ENCODE assay signal across 8 cellular contexts in genomic region chr15:34987182-34987488, GRCh38. TPM values are rescaled to one million over a fixed set of nuclear protein-coding genes. Genes with fewer than 3 reads are reported as not detected.
DNase-seq lines count a peak whose midpoint lies in the region; ATAC-seq and TF ChIP-seq lines count a peak whose summit lies in the region.

No MANE protein-coding gene starts in this region.

- H3K4me3 ChIP-seq in dorsolateral prefrontal cortex (peak overlapping the region; percentile 70 to 100 (median 93)), neural cell (ENCODE audit: low read length) (peak overlapping the region; percentile 73)

- no peaks in the 10 kb centered on the region for H3K9me2 ChIP-seq in neural cell (ENCODE audit: insufficient read depth, low read length)

- TF ChIP-seq EP300 in neural cell (conservative IDR thresholded peaks at IDR 0.05; ENCODE audit: poor library complexity, severe bottlenecking): no peak

- H3K4me1 Mint-ChIP-seq in CD4-positive, alpha-beta T cell (ENCODE audit: low read depth): peaks cover 55% of the 10 kb centered on the region

- H3K27me3 Mint-ChIP-seq in CD4-positive, alpha-beta T cell: no peaks in the 10 kb centered on the region

- H3K9ac ChIP-seq in neural cell (ENCODE audit: low read length): peak overlapping the region; percentile 91

- no peak for ATAC-seq in CD4-positive, alpha-beta T cell (ENCODE audit: poor library complexity)
- no peak for ATAC-seq in GM21723 (IDR thresholded peaks at IDR 0.05; ENCODE audit: unreplicated experiment)

- CTCF ChIA-PET in CD4-positive, alpha-beta T cell (lab: Charles Lee): interaction anchor here (5.8 kb wide), 1 partner anchor 18 kb away, joined by 60 read pairs; the partner anchor contains the start of gene AQR

- intact Hi-C loops in CD4-positive, alpha-beta T cell (cut with DNase I, micrococcal nuclease): loop anchor here in 1 of 2 experiments (5.0 kb wide), 5 partner anchors 560 to 950 kb away; partner anchors contain the start of genes AVEN, DPH6, EMC7 and NOP10
- intact Hi-C loops in dorsolateral prefrontal cortex (cut with DNase I): loop anchor here in 1 of 2 donors (10.0 kb wide), 1 partner anchor 762 kb away; the partner anchor contains the start of gene EMC4

- no peaks in the 10 kb centered on the region for H3K9me3 Mint-ChIP-seq in CD4-positive, alpha-beta T cell

- no peak for TF ChIP-seq RAD21 in neural cell (conservative IDR thresholded peaks at IDR 0.05)

- no peaks in the 10 kb centered on the region for H3F3A ChIP-seq in neural cell (ENCODE audit: insufficient read depth, low read length, poor library complexity, severe bottlenecking)

- H4K20me1 ChIP-seq in neural cell (ENCODE audit: insufficient read depth): no peaks in the 10 kb centered on the region

- peak overlapping the region; percentile 98 for H3K27ac Mint-ChIP-seq in CD4-positive, alpha-beta T cell

- H3K4me2 ChIP-seq in neural cell (ENCODE audit: low read length): peak overlapping the region; percentile 61

- H3K36me3 Mint-ChIP-seq in CD4-positive, alpha-beta T cell (ENCODE audit: low read depth): peaks cover 51% of the 10 kb centered on the region

- TF ChIP-seq CTCF in CD4-positive, alpha-beta T cell (IDR thresholded peaks at IDR 0.05): no peak
- TF ChIP-seq CTCF in dorsolateral prefrontal cortex (IDR thresholded peaks at IDR 0.05 in 54 of 56, conservative IDR thresholded peaks at IDR 0.05 in 2 of 56; ENCODE audit: low read depth in 1 of 56, partially characterized antibody in 56 of 56): no peak
- no peak for TF ChIP-seq CTCF in neural cell (IDR thresholded peaks at IDR 0.05; ENCODE audit: poor library complexity, severe bottlenecking)

- DNase-seq in CD4-positive, alpha-beta T cell: no peak
- DNase-seq in NAMALWA (ENCODE audit: low spot score): peak; percentile 20
- no peak for DNase-seq in dorsolateral prefrontal cortex
- DNase-seq in DMS114 treated with DMSO at 0.1 percent for 48 hours (lab: John Stamatoyannopoulos, UW; ENCODE audit: unreplicated experiment): no peak
- DNase-seq in stimulated activated CD4-positive, alpha-beta T cell treated with anti-CD3 and anti-CD28 coated beads, Interleukin-2, amount 100 ng/mL, for 48 hours: no peak
- no peak for DNase-seq in 8988T

- H3K36me3 ChIP-seq in neural cell (ENCODE audit: insufficient read depth, low read length): no peaks in the 10 kb centered on the region

- no peak overlapping the region for H2AFZ ChIP-seq in neural cell (ENCODE audit: low read depth, low read length)

- peak overlapping the region; percentile 99 for H3K4me3 Mint-ChIP-seq in CD4-positive, alpha-beta T cell

- POLR2A ChIA-PET in CD4-positive, alpha-beta T cell (lab: Charles Lee): interaction anchor here (4.7 kb wide), 1 partner anchor 18 kb away, joined by 166 read pairs; the partner anchor contains the start of gene AQR

- H3K9me3 ChIP-seq in CD4-positive, alpha-beta T cell (ENCODE audit: control insufficient read depth, low read length): no peaks in the 10 kb centered on the region
- no peaks in the 10 kb centered on the region for H3K9me3 ChIP-seq in neural cell (ENCODE audit: low read length)

- H3K79me2 ChIP-seq in neural cell (replicated peaks; ENCODE audit: insufficient read depth, low read length): peaks cover 35% of the 10 kb centered on the region

- H3K27me3 ChIP-seq in CD4-positive, alpha-beta T cell (ENCODE audit: control insufficient read depth, insufficient read depth, low read length): no peaks in the 10 kb centered on the region
- H3K27me3 ChIP-seq in dorsolateral prefrontal cortex (no peaks in the 10 kb centered on the region), neural cell (ENCODE audit: insufficient read depth, low read depth, low read length) (no peaks in the 10 kb centered on the region)

- H3K27ac ChIP-seq in CD4-positive, alpha-beta T cell (ENCODE audit: low read depth, low read length): no peak overlapping the region
- H3K27ac ChIP-seq in dorsolateral prefrontal cortex (peak overlapping the region in 26 of 59 donors; percentile 24 to 99 (median 98)), neural cell (ENCODE audit: low read length) (peak overlapping the region; percentile 92)

TF ChIP-seq in neural cell, 6 proteins besides CTCF, POLR2A, EP300 and RAD21:
- TF ChIP-seq POLR2AphosphoS5 (IDR thresholded peaks at IDR 0.05) (no peak), MXI1 (conservative IDR thresholded peaks at IDR 0.05; ENCODE audit: poor library complexity, severe bottlenecking) (no peak), TAF1 (IDR thresholded peaks at IDR 0.05; ENCODE audit: low read depth) (no peak), EZH2 (IDR thresholded peaks at IDR 0.05; ENCODE audit: borderline replicate concordance, insufficient read depth, low read length, poor library complexity, severe bottlenecking) (no peak)
- TF ChIP-seq, protein P1, sequence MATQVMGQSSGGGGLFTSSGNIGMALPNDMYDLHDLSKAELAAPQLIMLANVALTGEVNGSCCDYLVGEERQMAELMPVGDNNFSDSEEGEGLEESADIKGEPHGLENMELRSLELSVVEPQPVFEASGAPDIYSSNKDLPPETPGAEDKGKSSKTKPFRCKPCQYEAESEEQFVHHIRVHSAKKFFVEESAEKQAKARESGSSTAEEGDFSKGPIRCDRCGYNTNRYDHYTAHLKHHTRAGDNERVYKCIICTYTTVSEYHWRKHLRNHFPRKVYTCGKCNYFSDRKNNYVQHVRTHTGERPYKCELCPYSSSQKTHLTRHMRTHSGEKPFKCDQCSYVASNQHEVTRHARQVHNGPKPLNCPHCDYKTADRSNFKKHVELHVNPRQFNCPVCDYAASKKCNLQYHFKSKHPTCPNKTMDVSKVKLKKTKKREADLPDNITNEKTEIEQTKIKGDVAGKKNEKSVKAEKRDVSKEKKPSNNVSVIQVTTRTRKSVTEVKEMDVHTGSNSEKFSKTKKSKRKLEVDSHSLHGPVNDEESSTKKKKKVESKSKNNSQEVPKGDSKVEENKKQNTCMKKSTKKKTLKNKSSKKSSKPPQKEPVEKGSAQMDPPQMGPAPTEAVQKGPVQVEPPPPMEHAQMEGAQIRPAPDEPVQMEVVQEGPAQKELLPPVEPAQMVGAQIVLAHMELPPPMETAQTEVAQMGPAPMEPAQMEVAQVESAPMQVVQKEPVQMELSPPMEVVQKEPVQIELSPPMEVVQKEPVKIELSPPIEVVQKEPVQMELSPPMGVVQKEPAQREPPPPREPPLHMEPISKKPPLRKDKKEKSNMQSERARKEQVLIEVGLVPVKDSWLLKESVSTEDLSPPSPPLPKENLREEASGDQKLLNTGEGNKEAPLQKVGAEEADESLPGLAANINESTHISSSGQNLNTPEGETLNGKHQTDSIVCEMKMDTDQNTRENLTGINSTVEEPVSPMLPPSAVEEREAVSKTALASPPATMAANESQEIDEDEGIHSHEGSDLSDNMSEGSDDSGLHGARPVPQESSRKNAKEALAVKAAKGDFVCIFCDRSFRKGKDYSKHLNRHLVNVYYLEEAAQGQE (IDR thresholded peaks at IDR 0.05; ENCODE audit: borderline replicate concordance): no peak
TF ChIP-seq in neural cell: peak in this region for 0.

RNA-seq across cellular contexts. Expression of gene ZNF770, which starts 1.0 kb away (rescaled TPM):
- 10 to 100 TPM; 35.4 to 37.9 TPM for total RNA-seq in CD4-positive, alpha-beta T cell
- 10 to 100 TPM; 32.2 to 74.1 (median 53.0) TPM for total RNA-seq in dorsolateral prefrontal cortex
- 18.8 and 18.9 TPM in 2 replicates for polyA plus RNA-seq in neural cell
- polyA minus RNA-seq in neural cell: 72.8 and 80.0 TPM in 2 replicates

RNA-seq across cellular contexts. Expression of gene AQR, which starts 17.6 kb away (rescaled TPM):
- 10 to 100 TPM; 40.4 to 40.7 TPM for total RNA-seq in CD4-positive, alpha-beta T cell
- 10 to 100 TPM; 23.5 to 41.1 (median 30.2) TPM for total RNA-seq in dorsolateral prefrontal cortex
- polyA plus RNA-seq in neural cell: 21.2 and 22.4 TPM in 2 replicates
- 60.9 and 63.0 TPM in 2 replicates for polyA minus RNA-seq in neural cell
